Comparison of ENCODE assay signal across 8 cellular contexts in the genomic region with DNA sequence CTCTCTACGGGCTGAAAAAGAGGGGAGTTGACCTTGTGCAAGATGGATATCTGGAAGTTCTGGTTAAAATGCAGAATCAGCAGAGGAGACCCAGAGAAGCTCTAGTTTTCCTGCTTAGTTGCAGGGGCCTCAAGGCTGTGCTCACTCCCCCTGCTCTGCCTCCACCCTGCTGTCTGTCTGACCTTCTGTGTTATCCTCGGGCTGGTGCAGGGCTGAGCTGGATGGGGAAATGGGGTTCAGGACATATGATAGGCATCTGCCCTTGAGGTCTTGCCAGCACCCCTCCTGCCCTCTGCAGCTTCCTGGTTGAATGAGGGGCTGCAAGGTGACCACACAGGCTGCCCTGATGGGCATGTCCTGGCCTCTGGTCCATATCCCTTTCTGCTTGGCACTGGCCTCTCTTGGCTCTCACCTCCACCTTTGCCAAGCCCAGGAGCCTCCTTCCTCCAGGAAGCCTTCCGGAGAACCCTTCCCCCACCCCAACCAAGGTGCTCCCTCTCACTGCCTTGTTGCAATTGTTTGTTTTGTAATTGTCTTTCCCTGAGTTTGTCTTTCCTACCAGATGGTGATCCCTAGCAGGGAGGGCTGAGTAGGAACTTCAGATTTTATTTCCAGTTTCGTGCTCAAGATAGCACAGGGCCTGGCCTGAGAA. TPM values are rescaled to one million over a fixed set of nuclear protein-coding genes. Genes with fewer than 3 reads are reported as not detected.
DNase-seq lines count a peak whose midpoint lies in the region; ATAC-seq, FAIRE-seq and TF ChIP-seq lines count a peak whose summit lies in the region.

No MANE protein-coding gene starts in this region.

- H3K27me3 ChIP-seq in SJSA1 (replicated peaks) (no peaks in the 10 kb centered on the region), prostate gland (replicated peaks; ENCODE audit: insufficient read depth) (no peaks in the 10 kb centered on the region)

- H3K4me1 ChIP-seq in SJSA1 (replicated peaks), result peaks cover 18% of the 10 kb centered on the region
- peaks cover 16% of the 10 kb centered on the region for H3K4me1 ChIP-seq in prostate gland (replicated peaks)

- TF ChIP-seq CTCF in GM12864 (IDR thresholded peaks at IDR 0.05; ENCODE audit: low read depth, low read length, missing control alignments) (no peak), fibroblast of mammary gland (conservative IDR thresholded peaks at IDR 0.05; ENCODE audit: control insufficient read depth, insufficient read depth, low read depth, low read length) (no peak), prostate gland (IDR thresholded peaks at IDR 0.05) (no peak)

- H3K4me3 ChIP-seq in GM12864 (ENCODE audit: low read depth, low read length), result peak overlapping the region; percentile 63
- peak overlapping the region; percentile 63 for H3K4me3 ChIP-seq in SJSA1
- H3K4me3 ChIP-seq in fibroblast of mammary gland (ENCODE audit: control insufficient read depth, low read depth, low read length), result peak overlapping the region; percentile 61
- peak overlapping the region; percentile 61 to 68 for H3K4me3 ChIP-seq in prostate gland

- 22% methylated on average over 4 of the region's 4 CpGs for WGBS in prostate gland

- no peak for FAIRE-seq in H54 (lab: Jason Lieb, UNC)

- TF ChIP-seq POLR2A in prostate gland (IDR thresholded peaks at IDR 0.05), result no peak
- TF ChIP-seq POLR2A in H54 (IDR thresholded peaks at IDR 0.05; ENCODE audit: low read depth, low read length), result no peak

- H3K9me3 ChIP-seq in SJSA1 (replicated peaks) (no peaks in the 10 kb centered on the region), prostate gland (no peaks in the 10 kb centered on the region)

- no peak for ATAC-seq in GM21367 (IDR thresholded peaks at IDR 0.05; ENCODE audit: unreplicated experiment)

- H3K36me3 ChIP-seq in SJSA1 (no peaks in the 10 kb centered on the region), prostate gland (no peaks in the 10 kb centered on the region)

- intact Hi-C loops in prostate gland (cut with DNase I), result loop anchor here (10.0 kb wide), 1 partner anchor 218 kb away; no protein-coding TSS in a partner anchor

- no peak for DNase-seq in GM12864 (ENCODE audit: low read depth)
- DNase-seq in SJSA1 (ENCODE audit: low read depth in 1 of 2, low spot score in 2 of 2), result no peak
- no peak for DNase-seq in fibroblast of mammary gland (ENCODE audit: low read depth)
- DNase-seq in prostate gland (ENCODE audit: low spot score), result no peak
- DNase-seq in H54 (ENCODE audit: insufficient read length, low spot score), result no peak
- DNase-seq in activated CD8-positive, alpha-beta memory T cell treated with anti-CD3 and anti-CD28 coated beads, Interleukin-2, amount 50 U/mL, for 48 hours, result no peak
- DNase-seq in NCI-H2081 treated with DMSO at 0.1 percent for 48 hours (lab: John Stamatoyannopoulos, UW), result no peak

- H3K27ac ChIP-seq in SJSA1, result no peak overlapping the region
- H3K27ac ChIP-seq in prostate gland, result peak overlapping the region; percentile 97 to 98

RNA-seq across cellular contexts. Expression of a gene that starts 1.3 kb away (rescaled TPM):
- 3.6 and 4.4 TPM in 2 replicates for total RNA-seq in SJSA1 (2014; rRNA removed; shearing (Covaris generic))
- total RNA-seq in prostate gland, result 10 to 100 TPM; 33.0 to 38.3 TPM

RNA-seq across cellular contexts. Expression of a gene that starts 24.8 kb away (rescaled TPM):
- total RNA-seq in SJSA1 (2014; rRNA removed; shearing (Covaris generic)), result 212 and 267 TPM in 2 replicates
- 100 to 1,000 TPM; 262 to 348 TPM for total RNA-seq in prostate gland

RNA-seq across cellular contexts. Expression of a gene that starts 45.2 kb away (rescaled TPM):
- not detected in 2 replicates for total RNA-seq in SJSA1 (2014; rRNA removed; shearing (Covaris generic))
- total RNA-seq in prostate gland, result not detected
